18 cellular contexts compared by ENCODE assay signal in genomic region chr3:180252683-180253082, GRCh38.
DNase-seq lines count a peak whose midpoint lies in the region; ATAC-seq and TF ChIP-seq lines count a peak whose summit lies in the region.
"Had no signal": no experiment of that assay in that cellular context is flagged by ENCODE, and none has a peak within 500 bp of the region (broad histone marks: within the 10 kb centered on the region; RNA-seq: fewer than 3 reads in every experiment).

No MANE protein-coding gene starts in this region.

- H3K36me3 ChIP-seq in right lobe of liver = no peaks in the 10 kb centered on the region
- H3K36me3 ChIP-seq: thoracic aorta had no signal

- ATAC-seq in HG03460 (IDR thresholded peaks at IDR 0.05; ENCODE audit: unreplicated experiment) (no peak), right lobe of liver (no peak)
- ATAC-seq: stimulated activated memory B cell treated with anti-CD40 and anti-IgM and Interleukin-4, amounts not matched to agents 10 μg/mL and 1 μg/mL and 100 μg/mL, for 72 hours had no signal

- H3K27me3 ChIP-seq in right lobe of liver = no peaks in the 10 kb centered on the region

- no peak overlapping the region for H3K27ac ChIP-seq in right lobe of liver
- H3K27ac ChIP-seq: C4-2B, thoracic aorta had no signal

- no peaks in the 10 kb centered on the region for H3K4me1 ChIP-seq in right lobe of liver

- intact Hi-C loops in right lobe of liver (cut with DNase I) = no loop called here

- TF ChIP-seq CTCF in right lobe of liver (IDR thresholded peaks at IDR 0.05) = no peak

- WGBS in right lobe of liver (ENCODE audit: insufficient coverage, low coverage, low lambda C conversion rate, missing lambda C conversion rate) = 40% methylated on average over 3 of the region's 3 CpGs

- no peak overlapping the region for H3K4me3 ChIP-seq in right lobe of liver
- H3K4me3 ChIP-seq: thoracic aorta had no signal

- no peak for TF ChIP-seq POLR2A in right lobe of liver (IDR thresholded peaks at IDR 0.05)

- no peaks in the 10 kb centered on the region for H3K9me3 ChIP-seq in right lobe of liver
- H3K9me3 ChIP-seq: thoracic aorta had no signal

- DNase-seq in DMS153 (lab: John Stamatoyannopoulos, UW) = peak; percentile 73
- peak; percentile 87 for DNase-seq in NCI-H1105 (lab: John Stamatoyannopoulos, UW)
- peak; percentile 74 for DNase-seq in NCI-H345 (lab: John Stamatoyannopoulos, UW)
- peak; percentile 39 for DNase-seq in SHP77 treated with DMSO at 0.1 percent for 48 hours (lab: John Stamatoyannopoulos, UW)
- no peak for DNase-seq in right lobe of liver
- DNase-seq in HK-2 (ENCODE audit: unreplicated experiment) = no peak
- DNase-seq in NCI-H2227 (lab: John Stamatoyannopoulos, UW; ENCODE audit: unreplicated experiment) = no peak
- DNase-seq: activated CD4-positive, CD25-positive, alpha-beta regulatory T cell treated with anti-CD3 and anti-CD28 coated beads, Interleukin-2, amount 50 U/mL, for 72 hours; activated naive CD8-positive, alpha-beta T cell treated with anti-CD3 and anti-CD28 coated beads for 36 hours; hippocampal formation; Karpas-422; kidney; NCI-H1694; occipital lobe had no signal

Comparison
In these comparisons a context has a peak if more than half of its experiments do, and no peak if none do; other contexts are left out.
1. DNase-seq: peak in DMS153 (single experiment), NCI-H1105 (single experiment), NCI-H345 (single experiment) and SHP77 treated with DMSO at 0.1 percent for 48 hours (single experiment); none in right lobe of liver (0 of 3), HK-2 (single experiment) and NCI-H2227 (single experiment).